ENCODE assay signal across 8 cellular contexts in genomic region chr6:31087494-31088089, GRCh38. TPM values are rescaled to one million over a fixed set of nuclear protein-coding genes. Genes with fewer than 3 reads are reported as not detected.
DNase-seq lines count a peak whose midpoint lies in the region; ATAC-seq, FAIRE-seq and TF ChIP-seq lines count a peak whose summit lies in the region.

No MANE protein-coding gene starts in this region.

- H3K9me3 ChIP-seq in OCI-LY3 (ENCODE audit: insufficient read depth, low read length): no peaks in the 10 kb centered on the region

- H3K36me3 Mint-ChIP-seq in naive B cell: no peaks in the 10 kb centered on the region

- DNase-seq in GDM1 (lab: John Stamatoyannopoulos, UW): peak; percentile 62
- peak; percentile 92 for DNase-seq in HTR-8/SVneo (ENCODE audit: insufficient read length, low spot score)
- DNase-seq in activated CD8-positive, alpha-beta memory T cell treated with anti-CD3 and anti-CD28 coated beads, Interleukin-2, amount 50 U/mL, for 4 hours: peak; percentile 89
- DNase-seq in epithelial cell of prostate (ENCODE audit: low read depth, low spot score): no peak
- DNase-seq in naive B cell: peak; percentile 69
- DNase-seq in stimulated activated CD8-positive, alpha-beta memory T cell treated with anti-CD3 and anti-CD28 coated beads, Interleukin-7, amount 100 ng/mL, for 4 hours (ENCODE audit: low read depth in 2 of 2): peak; percentile 68 to 88

- H3K4me1 Mint-ChIP-seq in naive B cell: peaks cover 0 to 8% (median 5%) of the 10 kb centered on the region in 3 donors

- H2AFZ ChIP-seq in OCI-LY3 (ENCODE audit: low read depth, low read length): no peak overlapping the region

- H3K27ac ChIP-seq in OCI-LY3 (ENCODE audit: low read length) (no peak overlapping the region), epithelial cell of prostate (peak overlapping the region; percentile 70)

- no peaks in the 10 kb centered on the region for H3K36me3 ChIP-seq in OCI-LY3 (replicated peaks; ENCODE audit: low read depth, low read length)

- peaks cover 6 to 8% (median 7%) of the 10 kb centered on the region in 3 donors for H3K27me3 Mint-ChIP-seq in naive B cell

- TF ChIP-seq CTCF in OCI-LY3 (IDR thresholded peaks at IDR 0.05; ENCODE audit: low read depth, low read length): peak; percentile 54

- FAIRE-seq in HTR-8/SVneo (lab: Jason Lieb, UNC): no peak

- no peaks in the 10 kb centered on the region for H3K79me2 ChIP-seq in OCI-LY3 (ENCODE audit: low read length)

- no peaks in the 10 kb centered on the region for H3K27me3 ChIP-seq in OCI-LY3 (ENCODE audit: low read depth, low read length)

- peak; percentile 98 to 99 for ATAC-seq in naive B cell (ENCODE audit: low read depth in 2 of 2)
- no peak for ATAC-seq in HG02571 (IDR thresholded peaks at IDR 0.05; ENCODE audit: unreplicated experiment)

- H4K20me1 ChIP-seq in OCI-LY3 (ENCODE audit: insufficient read depth, low read length): no peaks in the 10 kb centered on the region

- H3K27ac Mint-ChIP-seq in naive B cell: peak overlapping the region in 3 of 6 donors; percentile 44 to 67 (median 62)

- no peaks in the 10 kb centered on the region for H3K9me3 Mint-ChIP-seq in naive B cell

- peak overlapping the region; percentile 40 for H3K4me2 ChIP-seq in OCI-LY3 (ENCODE audit: low read length)

- H3K9ac ChIP-seq in OCI-LY3 (ENCODE audit: low read length): no peak overlapping the region

- no peak overlapping the region for H3K4me3 Mint-ChIP-seq in naive B cell

- H3K4me1 ChIP-seq in OCI-LY3 (ENCODE audit: low read length): peaks cover 27% of the 10 kb centered on the region

- peak overlapping the region; percentile 28; the same call in 1 of the 2 replicates for H3K4me3 ChIP-seq in OCI-LY3 (ENCODE audit: low read length)

RNA-seq across cellular contexts. Expression of gene C6orf15, which starts 24.8 kb away (rescaled TPM):
- not detected for polyA plus RNA-seq in naive B cell (ENCODE audit: low read depth in 6 of 6)

RNA-seq across cellular contexts. Expression of gene PSORS1C1, which starts 27.0 kb away (rescaled TPM):
- polyA plus RNA-seq in naive B cell (ENCODE audit: low read depth in 6 of 6): not detected

RNA-seq across cellular contexts. Expression of gene CDSN, which starts 32.7 kb away (rescaled TPM):
- not detected for polyA plus RNA-seq in naive B cell (ENCODE audit: low read depth in 6 of 6)

RNA-seq across cellular contexts. Expression of gene PSORS1C2, which starts 51.3 kb away (rescaled TPM):
- not detected for polyA plus RNA-seq in naive B cell (ENCODE audit: low read depth in 6 of 6)
